In genomic region chr11:110736158-110736553, GRCh38 we compare ENCODE assay signal across 9 cellular contexts. TPM values are rescaled to one million over a fixed set of nuclear protein-coding genes. Genes with fewer than 3 reads are reported as not detected.
"Had no signal": no experiment of that assay in that cellular context is flagged by ENCODE, and none has a peak within 500 bp of the region (broad histone marks: within the 10 kb centered on the region; RNA-seq: fewer than 3 reads in every experiment).

No MANE protein-coding gene starts in this region.

- H3K4me2 ChIP-seq: KMS-11 had no signal

- H3K9ac ChIP-seq: KMS-11 had no signal

- H3K27ac ChIP-seq: HL-60, KMS-11 had no signal

- H3K36me3 Mint-ChIP-seq: IgD-negative memory B cell had no signal

- H3K4me3 Mint-ChIP-seq: IgD-negative memory B cell had no signal

- FAIRE-seq: HepG2, HTR-8/SVneo had no signal

- ATAC-seq: HepG2 had no signal

- DNase-seq: IMR-90, KBM-7, KG1 had no signal

- H3K9me3 Mint-ChIP-seq: IgD-negative memory B cell had no signal

- H3K27ac Mint-ChIP-seq: IgD-negative memory B cell had no signal

RNA-seq across cellular contexts. Expression of gene ARHGAP20, which starts 23.9 kb away (rescaled TPM):
- total RNA-seq: HepG2, HT-29 had no signal
- polyA plus RNA-seq: HepG2 had no signal
